Comparison of ENCODE assay signal across 20 cellular contexts in genomic region chr14:45095143-45095542, GRCh38.
"Had no signal": no experiment of that assay in that cellular context is flagged by ENCODE, and none has a peak within 500 bp of the region (broad histone marks: within the 10 kb centered on the region; RNA-seq: fewer than 3 reads in every experiment).

No MANE protein-coding gene starts in this region.

- H3K4me1 Mint-ChIP-seq: neural progenitor cell had no signal

- H3K9ac ChIP-seq: neural progenitor cell had no signal

- H3K4me2 ChIP-seq: neural progenitor cell, smooth muscle cell had no signal

- H3K9me3 Mint-ChIP-seq: activated naive CD8-positive, alpha-beta T cell treated with anti-CD3 and anti-CD28 coated beads, Interleukin-2, amount 50 U/mL, for 24 hours; activated T-helper 1 cell treated with anti-CD3 and anti-CD28 coated beads, Interleukin-12 subunit alpha, Interleukin-12 subunit beta, Interleukin-2, Interleukin-4 antibody, amounts not matched to agents 30 ng/mL and 10 ng/mL and 1 ng/mL, durations not matched to agents 14 hours and 24 hours and 36 hours; endodermal cell; naive thymus-derived CD4-positive, alpha-beta T cell; neural progenitor cell; stimulated activated naive B cell treated with anti-CD40 and anti-IgM and Interleukin-4, amounts not matched to agents 10 μg/mL and 1 μg/mL and 100 μg/mL, for 72 hours had no signal

- H3K4me3 ChIP-seq: esophagus squamous epithelium, gastrocnemius medialis, left lung, neural progenitor cell, sigmoid colon, smooth muscle cell, upper lobe of left lung had no signal

- H3K4me3 Mint-ChIP-seq: activated naive CD8-positive, alpha-beta T cell treated with anti-CD3 and anti-CD28 coated beads, Interleukin-2, amount 50 U/mL, for 24 hours; activated T-helper 1 cell treated with anti-CD3 and anti-CD28 coated beads, Interleukin-12 subunit alpha, Interleukin-12 subunit beta, Interleukin-2, Interleukin-4 antibody, amounts not matched to agents 30 ng/mL and 10 ng/mL and 1 ng/mL, durations not matched to agents 14 hours and 24 hours and 36 hours; endodermal cell; naive thymus-derived CD4-positive, alpha-beta T cell; neural progenitor cell; stimulated activated naive B cell treated with anti-CD40 and anti-IgM and Interleukin-4, amounts not matched to agents 10 μg/mL and 1 μg/mL and 100 μg/mL, for 72 hours had no signal

- H3K27ac Mint-ChIP-seq: activated naive CD8-positive, alpha-beta T cell treated with anti-CD3 and anti-CD28 coated beads, Interleukin-2, amount 50 U/mL, for 24 hours; activated T-helper 1 cell treated with anti-CD3 and anti-CD28 coated beads, Interleukin-12 subunit alpha, Interleukin-12 subunit beta, Interleukin-2, Interleukin-4 antibody, amounts not matched to agents 30 ng/mL and 10 ng/mL and 1 ng/mL, durations not matched to agents 14 hours and 24 hours and 36 hours; endodermal cell; naive thymus-derived CD4-positive, alpha-beta T cell; neural progenitor cell; stimulated activated naive B cell treated with anti-CD40 and anti-IgM and Interleukin-4, amounts not matched to agents 10 μg/mL and 1 μg/mL and 100 μg/mL, for 72 hours had no signal

- H3K4me1 ChIP-seq: neural progenitor cell had no signal

- ATAC-seq: activated naive CD8-positive, alpha-beta T cell treated with anti-CD3 and anti-CD28 coated beads, Interleukin-2, amount 50 U/mL, for 24 hours; gastrocnemius medialis; left lung; naive thymus-derived CD4-positive, alpha-beta T cell; SK-N-SH treated with all-trans-retinoic acid at 6 μM for 48 hours had no signal

- DNase-seq: activated CD4-positive, alpha-beta T cell treated with anti-CD3 and anti-CD28 coated beads for 48 hours; activated naive CD4-positive, alpha-beta T cell; activated naive CD8-positive, alpha-beta T cell treated with anti-CD3 and anti-CD28 coated beads, Interleukin-2, amount 50 U/mL, for 24 hours; cortex of kidney; endodermal cell; esophagus squamous epithelium; gastrocnemius medialis; hippocampal formation; kidney glomerular epithelial cell; left lung; naive thymus-derived CD4-positive, alpha-beta T cell; sigmoid colon; stimulated activated CD4-positive, alpha-beta T cell treated with anti-CD3 and anti-CD28 coated beads, Interleukin-15, amount 100 ng/mL, for 24 hours; stimulated activated naive B cell treated with anti-CD40 and anti-IgM and Interleukin-4, amounts not matched to agents 10 μg/mL and 1 μg/mL and 100 μg/mL, for 72 hours; upper lobe of left lung; WERI-Rb-1 had no signal

- H3K27me3 ChIP-seq: esophagus squamous epithelium, gastrocnemius medialis, left lung, neural progenitor cell, sigmoid colon, upper lobe of left lung had no signal

- H3K27me3 Mint-ChIP-seq: activated naive CD8-positive, alpha-beta T cell treated with anti-CD3 and anti-CD28 coated beads, Interleukin-2, amount 50 U/mL, for 24 hours; naive thymus-derived CD4-positive, alpha-beta T cell; stimulated activated naive B cell treated with anti-CD40 and anti-IgM and Interleukin-4, amounts not matched to agents 10 μg/mL and 1 μg/mL and 100 μg/mL, for 72 hours had no signal

- H3K27ac ChIP-seq: esophagus squamous epithelium, gastrocnemius medialis, left lung, neural progenitor cell, sigmoid colon, upper lobe of left lung, WERI-Rb-1 had no signal

- H3K9me3 ChIP-seq: esophagus squamous epithelium, gastrocnemius medialis, left lung, sigmoid colon, upper lobe of left lung had no signal

- H2AFZ ChIP-seq: neural progenitor cell had no signal
